In the genomic region with DNA sequence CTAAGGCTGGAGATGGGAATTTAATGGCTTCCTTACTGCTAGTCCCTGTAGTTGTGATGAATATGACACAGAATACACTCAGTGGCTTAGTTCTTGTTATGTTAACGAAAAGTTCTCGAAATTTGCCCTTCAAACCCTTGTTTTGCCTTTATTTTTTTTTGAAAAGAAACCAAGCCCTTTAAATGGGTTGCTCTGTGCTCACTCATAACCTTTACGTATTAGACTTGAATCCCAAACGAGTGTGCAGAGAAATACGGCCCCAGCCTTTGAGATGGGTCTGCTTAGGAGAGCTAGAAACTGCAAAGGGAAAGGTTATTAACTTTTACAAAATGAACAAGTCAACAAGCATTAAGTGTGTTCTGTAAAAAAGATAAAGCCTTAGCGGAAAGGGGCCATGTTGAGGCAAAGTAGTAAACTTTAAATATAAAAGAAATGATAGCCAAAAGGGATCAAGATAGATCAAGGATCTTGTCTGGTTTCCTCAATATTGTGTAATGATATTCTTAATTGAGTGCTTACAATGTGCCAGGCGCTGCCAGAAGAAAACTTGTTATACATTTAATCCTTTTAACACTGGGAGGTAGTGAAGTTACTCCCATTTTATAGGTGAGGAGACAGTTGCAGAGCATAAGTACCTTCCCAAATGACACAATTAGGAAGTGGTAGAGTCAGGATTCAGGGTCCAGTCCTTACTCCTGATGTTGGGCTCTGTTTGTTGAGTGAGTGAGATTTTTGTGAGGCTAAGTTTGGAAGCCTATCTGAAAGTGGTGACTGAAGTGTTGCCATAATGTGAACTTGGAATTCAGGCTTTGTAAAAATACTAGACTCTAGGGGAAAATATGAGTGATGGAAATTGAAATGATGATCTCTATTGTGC, we compare ENCODE assay signal across 8 cellular contexts. TPM values are rescaled to one million over a fixed set of nuclear protein-coding genes. Genes with fewer than 3 reads are reported as not detected.
DNase-seq lines count a peak whose midpoint lies in the region; ATAC-seq and TF ChIP-seq lines count a peak whose summit lies in the region.

No MANE protein-coding gene starts in this region.

- peak overlapping the region; percentile 97 for H3K4me3 Mint-ChIP-seq in activated naive CD8-positive, alpha-beta T cell
- peak overlapping the region; percentile 97 to 100 (median 99) for H3K4me3 Mint-ChIP-seq in immature natural killer cell
- H3K4me3 Mint-ChIP-seq in stimulated activated naive CD8-positive, alpha-beta T cell treated with anti-CD3 and anti-CD28 coated beads, Interleukin-15, amount 100 ng/mL, for 72 hours = peak overlapping the region; percentile 97 to 98

- DNase-seq in AG04449 (ENCODE audit: low read depth, low spot score) (no peak), HCT116 (ENCODE audit: low read depth, low spot score) (no peak), immature natural killer cell (no peak), NCI-H1930 (lab: John Stamatoyannopoulos, UW) (no peak), NK-92 (lab: John Stamatoyannopoulos, UW; ENCODE audit: unreplicated experiment) (no peak)
- no peak for DNase-seq in stimulated activated naive CD8-positive, alpha-beta T cell treated with anti-CD3 and anti-CD28 coated beads, Interleukin-15, amount 100 ng/mL, for 72 hours
- DNase-seq in stimulated activated CD4-positive, alpha-beta T cell treated with anti-CD3 and anti-CD28 coated beads, Interleukin-15, amount 100 ng/mL, for 24 hours = no peak

- no peaks in the 10 kb centered on the region for H3K27me3 ChIP-seq in HCT116 (ENCODE audit: insufficient read depth, low read length)

- no peaks in the 10 kb centered on the region for H3K27me3 Mint-ChIP-seq in activated naive CD8-positive, alpha-beta T cell
- H3K27me3 Mint-ChIP-seq in immature natural killer cell (ENCODE audit: low read depth in 3 of 3) = peaks cover 5 to 8% (median 5%) of the 10 kb centered on the region in 3 donors
- no peaks in the 10 kb centered on the region for H3K27me3 Mint-ChIP-seq in stimulated activated naive CD8-positive, alpha-beta T cell treated with anti-CD3 and anti-CD28 coated beads, Interleukin-15, amount 100 ng/mL, for 72 hours

- intact Hi-C loops in HCT116 (cut with micrococcal nuclease) = loop anchor here (5.0 kb wide), 3 partner anchors 282 to 392 kb away; no protein-coding TSS in a partner anchor

- peaks cover 65% of the 10 kb centered on the region for H3K79me2 ChIP-seq in HCT116 (ENCODE audit: insufficient read depth, low read length)

- no peak overlapping the region for H2AFZ ChIP-seq in HCT116 (ENCODE audit: low read depth, low read length, poor library complexity, severe bottlenecking)

- no peak for TF ChIP-seq RAD21 in HCT116 (IDR thresholded peaks at IDR 0.05; ENCODE audit: low read depth)

- peak overlapping the region; percentile 92 for H3K9ac ChIP-seq in HCT116 (ENCODE audit: low read length)

- TF ChIP-seq POLR2A in HCT116 (IDR thresholded peaks at IDR 0.05; ENCODE audit: borderline replicate concordance, extremely low read depth, insufficient read depth, insufficient read length) = no peak

- H3K36me3 Mint-ChIP-seq in activated naive CD8-positive, alpha-beta T cell = peaks cover 5% of the 10 kb centered on the region
- no peaks in the 10 kb centered on the region for H3K36me3 Mint-ChIP-seq in immature natural killer cell

- peaks cover 52% of the 10 kb centered on the region for H3K4me1 Mint-ChIP-seq in activated naive CD8-positive, alpha-beta T cell (ENCODE audit: low read depth)
- H3K4me1 Mint-ChIP-seq in immature natural killer cell = peaks cover 46 to 48% of the 10 kb centered on the region in 2 donors
- peaks cover 52% of the 10 kb centered on the region for H3K4me1 Mint-ChIP-seq in stimulated activated naive CD8-positive, alpha-beta T cell treated with anti-CD3 and anti-CD28 coated beads, Interleukin-15, amount 100 ng/mL, for 72 hours

- peak overlapping the region; percentile 78 for H3K4me2 ChIP-seq in HCT116 (ENCODE audit: low read length)

- H3K27ac Mint-ChIP-seq in activated naive CD8-positive, alpha-beta T cell = peak overlapping the region; percentile 99
- peak overlapping the region; percentile 94 to 99 (median 97) for H3K27ac Mint-ChIP-seq in immature natural killer cell
- peak overlapping the region; percentile 98 to 99 for H3K27ac Mint-ChIP-seq in stimulated activated naive CD8-positive, alpha-beta T cell treated with anti-CD3 and anti-CD28 coated beads, Interleukin-15, amount 100 ng/mL, for 72 hours

- no peaks in the 10 kb centered on the region for H3K9me3 ChIP-seq in HCT116 (ENCODE audit: control insufficient read depth in 1 of 2, insufficient read depth in 1 of 2, low read depth in 1 of 2, low read length in 2 of 2)

- no peaks in the 10 kb centered on the region for H3K36me3 ChIP-seq in HCT116 (ENCODE audit: control insufficient read depth in 1 of 2, insufficient read depth in 2 of 2, low read length in 2 of 2)

- H3K9me3 Mint-ChIP-seq in activated naive CD8-positive, alpha-beta T cell (ENCODE audit: low read depth) = no peaks in the 10 kb centered on the region
- H3K9me3 Mint-ChIP-seq in immature natural killer cell = no peaks in the 10 kb centered on the region
- H3K9me3 Mint-ChIP-seq in stimulated activated naive CD8-positive, alpha-beta T cell treated with anti-CD3 and anti-CD28 coated beads, Interleukin-15, amount 100 ng/mL, for 72 hours = no peaks in the 10 kb centered on the region

- peaks cover 3% of the 10 kb centered on the region; the same call in 1 of the 2 replicates for H4K20me1 ChIP-seq in HCT116 (ENCODE audit: insufficient read depth)

- POLR2A ChIA-PET in AG04449 (lab: Yijun Ruan, JAX) = interaction anchor here (1.0 kb wide), 1 partner anchor 77 kb away, joined by 3 read pairs; no protein-coding TSS in a partner anchor
- POLR2A ChIA-PET in HCT116 (lab: Charles Lee) = no interaction called here

- peak overlapping the region; percentile 79 for H3K4me3 ChIP-seq in AG04449 (ENCODE audit: low read depth, low read length)
- peak overlapping the region; percentile 86 to 88 for H3K4me3 ChIP-seq in HCT116 (replicated peaks in 1 of 2; ENCODE audit: low read depth in 1 of 2, low read length in 2 of 2)

- ATAC-seq in HCT116 = no peak
- no peak for ATAC-seq in stimulated activated naive CD8-positive, alpha-beta T cell treated with anti-CD3 and anti-CD28 coated beads, Interleukin-15, amount 100 ng/mL, for 72 hours

- TSS peak; percentile 64 for BruUV-seq in HCT116 (replicated peaks; lab: Mats Ljungman, UMichigan)

- RAD21 ChIA-PET in HCT116 (lab: Charles Lee; ENCODE audit: low non-redundant PET in 1 of 2, low total read pairs in 2 of 2, uncharacterized antibody in 2 of 2, unreplicated experiment in 2 of 2) = no interaction called here

- TF ChIP-seq CTCF in AG04449 (IDR thresholded peaks at IDR 0.05; ENCODE audit: insufficient read depth, low read length, missing control alignments) (no peak), HCT116 (IDR thresholded peaks at IDR 0.05 in 2 of 3, conservative IDR thresholded peaks at IDR 0.05 in 1 of 3; ENCODE audit: borderline replicate concordance in 1 of 3, insufficient read depth in 1 of 3, low read depth in 2 of 3, low read length in 2 of 3) (no peak)

- CTCF ChIA-PET in AG04449 (lab: Yijun Ruan, JAX) (interaction anchor here (0.9 to 4.1 kb wide), 12 partner anchors 17 to 552 kb away, joined by 3 to 32 read pairs (median 4); no protein-coding TSS in a partner anchor), HCT116 (lab: Charles Lee) (interaction anchor here (0.6 to 1.2 kb wide), 2 partner anchors 295 to 392 kb away, joined by 3 to 12 read pairs; no protein-coding TSS in a partner anchor)

- no peaks in the 10 kb centered on the region for H3K9me2 ChIP-seq in HCT116 (ENCODE audit: insufficient read depth)

- peaks cover 17 to 32% of the 10 kb centered on the region in 2 experiments for H3K4me1 ChIP-seq in HCT116 (ENCODE audit: control insufficient read depth in 1 of 2, insufficient read depth in 2 of 2, low read length in 2 of 2)

- no peak overlapping the region for H3K27ac ChIP-seq in HCT116 (ENCODE audit: low read depth, low read length)

TF ChIP-seq in HCT116, 20 proteins besides CTCF, POLR2A, EP300 and RAD21:
- TF ChIP-seq CBX3 (IDR thresholded peaks at IDR 0.05; ENCODE audit: low read depth) = no peak
- no peak for TF ChIP-seq JUND (IDR thresholded peaks at IDR 0.05)
- TF ChIP-seq SRF (IDR thresholded peaks at IDR 0.05; ENCODE audit: low read depth) = no peak
- TF ChIP-seq EGR1 (IDR thresholded peaks at IDR 0.05; ENCODE audit: low read depth) = no peak
- TF ChIP-seq TCF7L2 (IDR thresholded peaks at IDR 0.05; ENCODE audit: borderline replicate concordance, extremely low read depth, insufficient read depth, insufficient read length) = no peak
- TF ChIP-seq FOSL1 (IDR thresholded peaks at IDR 0.05; ENCODE audit: low read depth) = no peak
- TF ChIP-seq EZH2phosphoT487 (IDR thresholded peaks at IDR 0.05; ENCODE audit: borderline replicate concordance) = no peak
- TF ChIP-seq ELF1 (IDR thresholded peaks at IDR 0.05; ENCODE audit: borderline replicate concordance, low read depth) = no peak
- no peak for TF ChIP-seq ZFX (IDR thresholded peaks at IDR 0.05)
- no peak for TF ChIP-seq SIN3A (IDR thresholded peaks at IDR 0.05; ENCODE audit: low read depth)

RNA-seq across cellular contexts. Expression of gene NUDT4, which starts 1.9 kb away (rescaled TPM):
- total RNA-seq in HCT116 (2021; ENCODE audit: unreplicated experiment) = 41.2 TPM
- polyA plus RNA-seq in HCT116 (2012) = 9.8 and 12.5 TPM in 2 replicates
- 10 to 100 TPM; 29.7 to 34.1 (median 30.6) TPM for polyA plus RNA-seq in immature natural killer cell
